ENCODE assay signal across 35 cellular contexts in genomic region chr3:140933109-140933508, GRCh38.
"Had no signal": no experiment of that assay in that cellular context is flagged by ENCODE, and none has a peak within 500 bp of the region (broad histone marks: within the 10 kb centered on the region; RNA-seq: fewer than 3 reads in every experiment).

No MANE protein-coding gene starts in this region.

- H3K27ac ChIP-seq: KMS-11 had no signal

- H3K9me3 ChIP-seq: MG63 had no signal

- H3K4me2 ChIP-seq: KMS-11 had no signal

- H3K4me3 ChIP-seq: MG63 had no signal

- H3K36me3 ChIP-seq: MG63 had no signal

- H3K9ac ChIP-seq: KMS-11 had no signal

- DNase-seq: Karpas-422, Kasumi-1, KG1, MG63, MM.1S, MV-4-11, NCI-H1048, NCI-H1092, NCI-H1092 treated with DMSO at 0.1 percent for 48 hours, NCI-H1105, NCI-H1105 treated with DMSO at 0.1 percent for 48 hours, NCI-H1417, NCI-H1417 treated with DMSO at 0.1 percent for 48 hours, NCI-H1436, NCI-H1436 treated with DMSO at 0.1 percent for 48 hours, NCI-H146, NCI-H1694, NCI-H1694 treated with DMSO at 0.1 percent for 48 hours, NCI-H187, NCI-H187 treated with DMSO at 0.1 percent for 48 hours, NCI-H1930, NCI-H2029, NCI-H2029 treated with DMSO at 0.1 percent for 48 hours, NCI-H2081, NCI-H2081 treated with DMSO at 0.1 percent for 48 hours, NCI-H2107, NCI-H2171, NCI-H2171 treated with DMSO at 0.1 percent for 48 hours, NCI-H2227 treated with DMSO at 0.1 percent for 48 hours, NCI-H226, NCI-H345, NCI-H446, NCI-H446 treated with DMSO at 0.1 percent for 48 hours, NCI-H510A had no signal
